In the genomic region with DNA sequence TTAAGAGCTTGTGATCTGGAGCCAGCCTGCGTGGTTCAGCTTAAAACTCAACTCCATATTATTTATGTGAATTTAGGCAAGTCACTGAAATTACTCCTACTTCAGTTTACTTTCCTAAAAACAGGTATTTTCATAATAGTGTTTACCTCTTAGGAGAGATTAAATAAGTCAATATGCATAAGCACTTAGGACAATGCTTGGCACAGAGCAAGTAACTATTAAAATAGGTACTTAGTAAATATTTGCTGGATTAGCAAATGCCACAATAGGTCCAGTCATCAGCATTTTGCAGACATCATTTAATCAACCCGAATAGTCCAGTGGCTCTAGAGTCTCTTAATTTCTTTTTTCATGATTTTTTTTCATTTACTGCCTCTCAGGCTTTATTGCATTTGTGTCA, we compare ENCODE assay signal across 11 cellular contexts.
"Had no signal": no experiment of that assay in that cellular context is flagged by ENCODE, and none has a peak within 500 bp of the region (broad histone marks: within the 10 kb centered on the region; RNA-seq: fewer than 3 reads in every experiment).

No MANE protein-coding gene starts in this region.

- H3K9me3 ChIP-seq: esophagus muscularis mucosa, left lung, ovary, testis had no signal

- DNase-seq: activated CD4-positive, alpha-beta T cell treated with anti-CD3 and anti-CD28 coated beads for 48 hours; activated naive CD4-positive, alpha-beta T cell treated with anti-CD3 and anti-CD28 coated beads for 36 hours; cerebellar nuclear complex; dorsolateral prefrontal cortex; islet precursor cell; left lung; ovary; stimulated activated CD4-positive, alpha-beta T cell treated with anti-CD3 and anti-CD28 coated beads, Interleukin-15, amount 100 ng/mL, for 24 hours; stimulated activated CD4-positive, alpha-beta T cell treated with anti-CD3 and anti-CD28 coated beads, Interleukin-4, amount 100 ng/mL, for 24 hours; testis had no signal

- H3K4me1 ChIP-seq: left lung, testis had no signal

- H3K27ac ChIP-seq: dorsolateral prefrontal cortex, esophagus muscularis mucosa, left lung, ovary, testis had no signal

- H3K27me3 ChIP-seq: dorsolateral prefrontal cortex, esophagus muscularis mucosa, left lung, ovary, testis had no signal

- H3K4me3 ChIP-seq: dorsolateral prefrontal cortex, esophagus muscularis mucosa, left lung, ovary, testis had no signal

- H3K36me3 ChIP-seq: esophagus muscularis mucosa, left lung, ovary had no signal
